Comparison of ENCODE assay signal across 1 cellular context in the genomic region with DNA sequence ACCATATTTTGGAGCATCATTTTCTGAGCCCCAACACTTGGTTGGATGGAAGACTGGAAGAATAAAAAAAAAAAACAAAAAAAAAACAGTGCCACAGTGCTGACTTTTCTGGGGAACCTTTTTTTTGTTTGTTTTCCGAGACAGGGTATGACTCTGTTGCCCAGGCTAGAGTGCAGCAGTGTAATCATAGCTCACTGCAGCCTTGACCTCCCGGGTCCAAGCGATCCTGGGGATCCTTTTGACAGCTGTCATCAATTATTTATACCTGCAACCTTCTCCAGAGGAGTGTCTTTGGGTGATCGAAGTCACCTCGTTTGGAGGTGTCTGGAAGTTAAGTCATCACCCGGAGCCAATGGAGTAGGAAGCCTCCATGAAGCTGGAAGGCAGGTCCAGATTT.
TF ChIP-seq lines count a peak whose summit lies in the region.

No MANE protein-coding gene starts in this region.

TF ChIP-seq in IMR-90, 13 proteins besides CTCF, POLR2A, EP300 and RAD21:
- TF ChIP-seq CHD1 (IDR thresholded peaks at IDR 0.05; ENCODE audit: low read depth, low read length) = no peak
- no peak for TF ChIP-seq BHLHE40 (IDR thresholded peaks at IDR 0.05; ENCODE audit: low read depth, low read length)
- no peak for TF ChIP-seq CEBPB (IDR thresholded peaks at IDR 0.05; ENCODE audit: low read depth, low read length)
- no peak for TF ChIP-seq MAFK (IDR thresholded peaks at IDR 0.05; ENCODE audit: low read depth, low read length)
- no peak for TF ChIP-seq FOS (IDR thresholded peaks at IDR 0.05; ENCODE audit: low read depth, low read length)
- TF ChIP-seq MAZ (IDR thresholded peaks at IDR 0.05; ENCODE audit: borderline replicate concordance, low read depth, low read length) = no peak
- no peak for TF ChIP-seq RFX5 (IDR thresholded peaks at IDR 0.05; ENCODE audit: low read depth, low read length)
- TF ChIP-seq RCOR1 (IDR thresholded peaks at IDR 0.05; ENCODE audit: insufficient replicate concordance, low read length) = no peak
- no peak for TF ChIP-seq NFE2L2 (IDR thresholded peaks at IDR 0.05; ENCODE audit: low read depth, low read length)
